In genomic region chr11:81869337-81870065, GRCh38 we compare ENCODE assay signal across 8 cellular contexts.
DNase-seq lines count a peak whose midpoint lies in the region; ATAC-seq and TF ChIP-seq lines count a peak whose summit lies in the region.

No MANE protein-coding gene starts in this region.

- H3K9me3 Mint-ChIP-seq in activated B cell treated with CpG ODN at 0.5 μM for 24 hours: peaks cover 4% of the 10 kb centered on the region
- peaks cover 7% of the 10 kb centered on the region for H3K9me3 Mint-ChIP-seq in stimulated activated effector memory CD8-positive, alpha-beta T cell treated with anti-CD3 and anti-CD28 coated beads, Interleukin-12 subunit alpha, Interleukin-12 subunit beta, amount 100 ng/mL, for 72 hours

- H2BK120ac ChIP-seq in mesenchymal stem cell (ENCODE audit: low read depth, low read length): no peak overlapping the region

- CTCF ChIA-PET in activated B cell treated with CpG ODN at 0.5 μM for 24 hours (lab: Charles Lee): interaction anchor here (0.7 kb wide), 1 partner anchor 11 kb away, joined by 4 read pairs; no protein-coding TSS in a partner anchor
- CTCF ChIA-PET in PC-3 (lab: Charles Lee): no interaction called here

- H3K27me3 ChIP-seq in mesenchymal stem cell (ENCODE audit: control insufficient read depth in 1 of 2, insufficient read depth in 1 of 2, low read length in 2 of 2) (no peaks in the 10 kb centered on the region), PC-3 (ENCODE audit: low read length) (no peaks in the 10 kb centered on the region)

- H3K4me1 Mint-ChIP-seq in activated B cell treated with CpG ODN at 0.5 μM for 24 hours: peaks cover 39% of the 10 kb centered on the region
- H3K4me1 Mint-ChIP-seq in stimulated activated effector memory CD8-positive, alpha-beta T cell treated with anti-CD3 and anti-CD28 coated beads, Interleukin-12 subunit alpha, Interleukin-12 subunit beta, amount 100 ng/mL, for 72 hours: peaks cover 30% of the 10 kb centered on the region

- H3K36me3 Mint-ChIP-seq in activated B cell treated with CpG ODN at 0.5 μM for 24 hours (ENCODE audit: low read depth): no peaks in the 10 kb centered on the region
- H3K36me3 Mint-ChIP-seq in stimulated activated effector memory CD8-positive, alpha-beta T cell treated with anti-CD3 and anti-CD28 coated beads, Interleukin-12 subunit alpha, Interleukin-12 subunit beta, amount 100 ng/mL, for 72 hours: peaks cover 13% of the 10 kb centered on the region

- no peak overlapping the region for H4K8ac ChIP-seq in mesenchymal stem cell (ENCODE audit: low read length)

- H3K4ac ChIP-seq in mesenchymal stem cell (ENCODE audit: low read depth in 1 of 2, low read length in 2 of 2): no peak overlapping the region

- H3K79me2 ChIP-seq in PC-3 (ENCODE audit: low read length): no peaks in the 10 kb centered on the region

- H3F3A ChIP-seq in PC-3 (ENCODE audit: low read length, unreplicated experiment): no peaks in the 10 kb centered on the region

- H3K27ac Mint-ChIP-seq in activated B cell treated with CpG ODN at 0.5 μM for 24 hours: peak overlapping the region; percentile 83
- H3K27ac Mint-ChIP-seq in stimulated activated effector memory CD8-positive, alpha-beta T cell treated with anti-CD3 and anti-CD28 coated beads, Interleukin-12 subunit alpha, Interleukin-12 subunit beta, amount 100 ng/mL, for 72 hours: peak overlapping the region; percentile 91

- intact Hi-C loops in activated B cell treated with CpG ODN at 0.5 μM for 24 hours (cut with micrococcal nuclease) (loop anchor here (1.0 to 2.0 kb wide), 3 partner anchors 15 to 687 kb away; no protein-coding TSS in a partner anchor), PC-3 (cut with micrococcal nuclease) (no loop called here)

- POLR2A ChIA-PET in activated B cell treated with CpG ODN at 0.5 μM for 24 hours (lab: Charles Lee): interaction anchor here (0.6 kb wide), 1 partner anchor 1202 kb away, joined by 4 read pairs; no protein-coding TSS in a partner anchor
- POLR2A ChIA-PET in PC-3 (lab: Charles Lee; ENCODE audit: unreplicated experiment): no interaction called here

- no peaks in the 10 kb centered on the region for H3K79me1 ChIP-seq in mesenchymal stem cell (replicated peaks; ENCODE audit: low read length, poor library complexity, severe bottlenecking)

- DNase-seq in activated B cell treated with CpG ODN at 0.5 μM for 24 hours (peak; percentile 38), midbrain (lab: John Stamatoyannopoulos, UW) (no peak), mesenchymal stem cell (no peak), PC-3 (no peak)
- peak; percentile 71 for DNase-seq in effector CD8-positive, alpha-beta T cell (lab: John Stamatoyannopoulos, UW)
- DNase-seq in stimulated activated effector memory CD8-positive, alpha-beta T cell treated with anti-CD3 and anti-CD28 coated beads, Interleukin-12 subunit alpha, Interleukin-12 subunit beta, amount 100 ng/mL, for 72 hours (ENCODE audit: low spot score in 2 of 2): peak; percentile 53 to 88

- no peak overlapping the region for H3K23ac ChIP-seq in mesenchymal stem cell (ENCODE audit: low read length in 2 of 2)

- TF ChIP-seq CTCF in activated B cell treated with CpG ODN at 0.5 μM for 24 hours (IDR thresholded peaks at IDR 0.05) (no peak), PC-3 (conservative IDR thresholded peaks at IDR 0.05; ENCODE audit: low read depth, low read length) (no peak)

- H3K9ac ChIP-seq in mesenchymal stem cell (ENCODE audit: low read length) (no peak overlapping the region), PC-3 (ENCODE audit: low read length) (no peak overlapping the region)

- no peak overlapping the region for H3K18ac ChIP-seq in mesenchymal stem cell (ENCODE audit: low read depth in 1 of 2, low read length in 2 of 2)

- H3K27ac ChIP-seq in mesenchymal stem cell (ENCODE audit: low read length, poor library complexity, severe bottlenecking) (no peak overlapping the region), PC-3 (ENCODE audit: low read length) (no peak overlapping the region)

- H3K4me3 ChIP-seq in mesenchymal stem cell (ENCODE audit: insufficient read depth in 1 of 2, low read depth in 1 of 2, low read length in 2 of 2): no peak overlapping the region
- no peak overlapping the region for H3K4me3 ChIP-seq in PC-3 (ENCODE audit: low read length)

- no peak overlapping the region for H4K91ac ChIP-seq in mesenchymal stem cell (ENCODE audit: low read length)

- no TSS peak for BruUV-seq in PC-3 (replicated peaks; lab: Mats Ljungman, UMichigan)

- H2BK12ac ChIP-seq in mesenchymal stem cell (ENCODE audit: low read length in 2 of 2): no peak overlapping the region

- H3K4me1 ChIP-seq in mesenchymal stem cell (ENCODE audit: control insufficient read depth, insufficient read depth, low read depth, low read length) (no peaks in the 10 kb centered on the region), PC-3 (ENCODE audit: insufficient read depth, low read length) (no peaks in the 10 kb centered on the region)

- no peaks in the 10 kb centered on the region for H3K36me3 ChIP-seq in mesenchymal stem cell (ENCODE audit: control insufficient read depth in 1 of 2, insufficient read depth in 2 of 2, low read depth in 1 of 2, low read length in 2 of 2)
- H3K36me3 ChIP-seq in PC-3 (ENCODE audit: low read depth, low read length): no peaks in the 10 kb centered on the region

- peak overlapping the region; percentile 73 for H3K4me3 Mint-ChIP-seq in activated B cell treated with CpG ODN at 0.5 μM for 24 hours
- H3K4me3 Mint-ChIP-seq in stimulated activated effector memory CD8-positive, alpha-beta T cell treated with anti-CD3 and anti-CD28 coated beads, Interleukin-12 subunit alpha, Interleukin-12 subunit beta, amount 100 ng/mL, for 72 hours: peak overlapping the region; percentile 52

- no peak overlapping the region for H2BK5ac ChIP-seq in mesenchymal stem cell (ENCODE audit: low read depth, low read length, poor library complexity, severe bottlenecking)

- 78% methylated on average over 1 of the region's 1 CpG for WGBS in mesenchymal stem cell

- H2AK5ac ChIP-seq in mesenchymal stem cell (ENCODE audit: low read length, severe bottlenecking): no peak overlapping the region

- no peak overlapping the region for H3K14ac ChIP-seq in mesenchymal stem cell (ENCODE audit: low read length in 2 of 2)

- H2AFZ ChIP-seq in mesenchymal stem cell (ENCODE audit: low read depth, low read length) (no peak overlapping the region), PC-3 (ENCODE audit: low read length) (no peak overlapping the region)

- no peaks in the 10 kb centered on the region for H3K9me2 ChIP-seq in PC-3 (replicated peaks; ENCODE audit: low read length)

- no peaks in the 10 kb centered on the region for H3K9me3 ChIP-seq in mesenchymal stem cell (ENCODE audit: control insufficient read depth, low read length)
- H3K9me3 ChIP-seq in PC-3 (ENCODE audit: low read length): 0 out of 2 replicates have a peak, but pooled peaks cover 7% of the 10 kb centered on the region

- H3K27me3 Mint-ChIP-seq in activated B cell treated with CpG ODN at 0.5 μM for 24 hours: peaks cover 1% of the 10 kb centered on the region

- H3K4me2 ChIP-seq in mesenchymal stem cell (ENCODE audit: low read length, poor library complexity, severe bottlenecking) (no peak overlapping the region), PC-3 (ENCODE audit: low read length) (no peak overlapping the region)

- no peaks in the 10 kb centered on the region for H4K20me1 ChIP-seq in PC-3 (ENCODE audit: low read length)

- no peak overlapping the region for H2BK15ac ChIP-seq in mesenchymal stem cell (ENCODE audit: low read depth, poor library complexity, severe bottlenecking)

- ATAC-seq in GM19397 (IDR thresholded peaks at IDR 0.05; ENCODE audit: unreplicated experiment) (peak; percentile 91), HG03378 (IDR thresholded peaks at IDR 0.05; ENCODE audit: unreplicated experiment) (peak; percentile 97), activated B cell treated with CpG ODN at 0.5 μM for 24 hours (ENCODE audit: low read depth) (peak; percentile 86), PC-3 (no peak)
- ATAC-seq in stimulated activated effector memory CD8-positive, alpha-beta T cell treated with anti-CD3 and anti-CD28 coated beads, Interleukin-12 subunit alpha, Interleukin-12 subunit beta, amount 100 ng/mL, for 72 hours: peak; percentile 93

Comparison
In these comparisons a context has a peak if more than half of its experiments do, and no peak if none do; other contexts are left out.
1. DNase-seq: peak in activated B cell treated with CpG ODN at 0.5 μM for 24 hours (single experiment), effector CD8-positive, alpha-beta T cell (single experiment) and stimulated activated effector memory CD8-positive, alpha-beta T cell treated with anti-CD3 and anti-CD28 coated beads, Interleukin-12 subunit alpha, Interleukin-12 subunit beta, amount 100 ng/mL, for 72 hours (2 of 2); none in midbrain (single experiment), mesenchymal stem cell (single experiment) and PC-3 (single experiment).